8 cellular contexts compared by ENCODE assay signal in genomic region chr13:95404141-95404882, GRCh38.
DNase-seq lines count a peak whose midpoint lies in the region.

No MANE protein-coding gene starts in this region.

- DNase-seq in G401 (ENCODE audit: low spot score) = peak; percentile 55
- peak; percentile 33 for DNase-seq in GOT3 (lab: John Stamatoyannopoulos, UW)
- DNase-seq in Kasumi-1 (lab: John Stamatoyannopoulos, UW) = peak; percentile 70 to 77
- peak; percentile 79 for DNase-seq in SK-N-DZ (ENCODE audit: low spot score)
- peak; percentile 86 for DNase-seq in activated naive CD4-positive, alpha-beta T cell treated with anti-CD3 and anti-CD28 coated beads for 36 hours
- DNase-seq in globus pallidus (ENCODE audit: low spot score) = peak; percentile 78
- DNase-seq in non-pigmented ciliary epithelial cell (ENCODE audit: low read depth) = peak; percentile 30

- no peaks in the 10 kb centered on the region for H3K36me3 Mint-ChIP-seq in activated naive CD4-positive, alpha-beta T cell treated with anti-CD3 and anti-CD28 coated beads for 36 hours (ENCODE audit: low read depth)

- no peak overlapping the region for H3K27ac Mint-ChIP-seq in activated naive CD4-positive, alpha-beta T cell treated with anti-CD3 and anti-CD28 coated beads for 36 hours

- peaks cover 2% of the 10 kb centered on the region for H3K27me3 Mint-ChIP-seq in activated naive CD4-positive, alpha-beta T cell treated with anti-CD3 and anti-CD28 coated beads for 36 hours (ENCODE audit: low read depth)

- CTCF ChIA-PET in activated naive CD4-positive, alpha-beta T cell treated with anti-CD3 and anti-CD28 coated beads for 36 hours (lab: Charles Lee) = interaction anchor here (0.5 to 10.8 kb wide), 56 partner anchors 8 to 788 kb away, joined by 3 to 192 read pairs (median 4); partner anchors contain the start of gene ABCC4

- peaks cover 0 to 8% (median 6%) of the 10 kb centered on the region in 5 donors for H3K4me1 ChIP-seq in subcutaneous abdominal adipose tissue (ENCODE audit: control insufficient read depth in 5 of 5, insufficient read depth in 5 of 5, low read length in 5 of 5)

- no peak overlapping the region for H3K27ac ChIP-seq in subcutaneous abdominal adipose tissue (ENCODE audit: low read depth, low read length)

- H3K9ac ChIP-seq in subcutaneous abdominal adipose tissue (ENCODE audit: low read length in 5 of 5) = peak overlapping the region in 1 of 5 donors; percentile 58

- H3K36me3 ChIP-seq in subcutaneous abdominal adipose tissue (ENCODE audit: control insufficient read depth in 5 of 5, insufficient read depth in 5 of 5, low read length in 5 of 5) = no peaks in the 10 kb centered on the region

- peak overlapping the region; percentile 50 to 70 (median 59) for H3K4me3 ChIP-seq in subcutaneous abdominal adipose tissue (ENCODE audit: low read depth in 1 of 5, low read length in 5 of 5)

- peaks cover 0 to 10% (median 5%) of the 10 kb centered on the region in 5 donors for H3K27me3 ChIP-seq in subcutaneous abdominal adipose tissue (ENCODE audit: control insufficient read depth in 5 of 5, insufficient read depth in 4 of 5, low read length in 5 of 5)

- H3K9me3 ChIP-seq in subcutaneous abdominal adipose tissue (ENCODE audit: control insufficient read depth in 5 of 5, low read length in 5 of 5) = no peaks in the 10 kb centered on the region

- peak overlapping the region; percentile 84 for H3K4me3 Mint-ChIP-seq in activated naive CD4-positive, alpha-beta T cell treated with anti-CD3 and anti-CD28 coated beads for 36 hours

- no peaks in the 10 kb centered on the region for H3K9me3 Mint-ChIP-seq in activated naive CD4-positive, alpha-beta T cell treated with anti-CD3 and anti-CD28 coated beads for 36 hours

- in situ Hi-C loops in G401 (cut with HindIII; ENCODE audit: low sequenced_read_pairs) = no loop called here

- intact Hi-C loops in activated naive CD4-positive, alpha-beta T cell treated with anti-CD3 and anti-CD28 coated beads for 36 hours (cut with micrococcal nuclease) = loop anchor here (1.0 to 5.0 kb wide), 9 partner anchors 24 to 969 kb away; partner anchors contain the start of gene ABCC4

- peaks cover 6% of the 10 kb centered on the region for H3K4me1 Mint-ChIP-seq in activated naive CD4-positive, alpha-beta T cell treated with anti-CD3 and anti-CD28 coated beads for 36 hours (ENCODE audit: low read depth)

Comparison
In these comparisons a context has a peak if more than half of its experiments do, and no peak if none do; other contexts are left out.
1. DNase-seq: peak in every context shown above with its lines; median percentile 86 in activated naive CD4-positive, alpha-beta T cell treated with anti-CD3 and anti-CD28 coated beads for 36 hours; 79 in SK-N-DZ; 78 in globus pallidus; 74 in Kasumi-1; 55 in G401; 33 in GOT3; 30 in non-pigmented ciliary epithelial cell.